ENCODE assay signal across 1 cellular context in the genomic region with DNA sequence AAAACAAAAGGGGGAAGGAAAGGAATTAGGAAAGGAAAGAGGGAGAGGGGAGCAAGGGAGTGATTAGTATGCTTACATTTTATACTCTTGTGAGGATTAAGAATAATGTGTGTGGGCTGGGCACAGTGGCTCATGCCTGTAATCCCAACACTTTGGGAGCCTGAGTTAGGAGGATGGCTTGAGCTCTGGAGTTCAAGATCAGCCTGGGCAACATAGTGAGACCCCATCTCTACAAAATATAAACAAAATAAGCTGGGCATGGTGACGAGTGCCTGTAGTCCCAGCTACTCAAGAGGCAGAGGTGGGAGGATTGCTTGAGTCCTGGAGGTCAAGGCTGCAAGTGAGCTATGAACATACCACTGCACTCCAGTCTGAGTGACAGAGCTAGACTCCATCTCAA.
TF ChIP-seq lines count a peak whose summit lies in the region.

No MANE protein-coding gene starts in this region.

TF ChIP-seq in K562, 482 proteins besides CTCF, POLR2A, EP300 and RAD21:
- TF ChIP-seq ZNF76 (CRISPR knock-in tag; IDR thresholded peaks at IDR 0.05; ENCODE audit: borderline replicate concordance) (no peak), ZNF121 (CRISPR knock-in tag; conservative IDR thresholded peaks at IDR 0.05) (0 out of 2 replicates have a peak, but pooled peaks have one; percentile 29)
